21 cellular contexts compared by ENCODE assay signal in the genomic region with DNA sequence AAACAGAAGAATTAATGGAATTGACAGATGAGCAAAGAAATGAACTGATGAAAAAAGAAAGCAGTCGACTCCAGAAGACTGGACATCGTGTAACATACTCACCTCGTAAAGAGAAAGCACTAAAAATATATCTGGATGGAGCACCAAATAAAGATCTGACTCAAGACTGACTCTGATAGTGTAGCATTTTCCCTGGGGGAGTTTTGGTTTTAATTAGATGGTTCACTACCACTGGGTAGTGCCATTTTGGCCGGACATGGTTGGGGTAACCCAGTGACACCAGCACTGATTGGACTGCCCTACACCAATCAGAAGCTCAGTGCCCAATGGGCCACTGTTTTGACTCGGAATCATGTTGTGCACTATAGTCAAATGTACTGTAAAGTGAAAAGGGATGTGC. TPM values are rescaled to one million over a fixed set of nuclear protein-coding genes. Genes with fewer than 3 reads are reported as not detected.
"Had no signal": no experiment of that assay in that cellular context is flagged by ENCODE, and none has a peak within 500 bp of the region (broad histone marks: within the 10 kb centered on the region; RNA-seq: fewer than 3 reads in every experiment).

No MANE protein-coding gene starts in this region.

- DNase-seq: KBM-7, NCI-H1092, NCI-H1105 treated with DMSO at 0.1 percent for 48 hours, NCI-H1417 treated with DMSO at 0.1 percent for 48 hours, NCI-H146, NCI-H1694 treated with DMSO at 0.1 percent for 48 hours, NCI-H2029, NCI-H2081 treated with DMSO at 0.1 percent for 48 hours, NCI-H2171, NCI-H226, NCI-H446, NCI-H510A, NCI-H524 treated with DMSO at 0.1 percent for 48 hours, NCI-H69, NCI-H774, SHP77 treated with DMSO at 0.1 percent for 48 hours, SJCRH30 had no signal

- ATAC-seq: Panc1, Right ventricle myocardium inferior, SK-N-SH treated with all-trans-retinoic acid at 6 μM for 48 hours had no signal

RNA-seq across cellular contexts. Expression of a gene that starts 52.4 kb away (rescaled TPM):
- total RNA-seq: HT-29 had no signal
